11 cellular contexts compared by ENCODE assay signal in genomic region chrX:74319321-74319720, GRCh38. TPM values are rescaled to one million over a fixed set of nuclear protein-coding genes. Genes with fewer than 3 reads are reported as not detected.
"Had no signal": no experiment of that assay in that cellular context is flagged by ENCODE, and none has a peak within 500 bp of the region (broad histone marks: within the 10 kb centered on the region; RNA-seq: fewer than 3 reads in every experiment).

No MANE protein-coding gene starts in this region.

RNA-seq across cellular contexts. Expression of gene ZCCHC13, which starts 15.3 kb away (rescaled TPM):
- total RNA-seq: OCI-LY7, PC-3, PC-9, Peyer's patch, Right ventricle myocardium inferior, Right ventricle myocardium superior, RPMI7951, SJCRH30, SJSA1, SK-MEL-5 had no signal
- polyA plus RNA-seq: SK-N-SH had no signal
